ENCODE assay signal across 21 cellular contexts in the genomic region with DNA sequence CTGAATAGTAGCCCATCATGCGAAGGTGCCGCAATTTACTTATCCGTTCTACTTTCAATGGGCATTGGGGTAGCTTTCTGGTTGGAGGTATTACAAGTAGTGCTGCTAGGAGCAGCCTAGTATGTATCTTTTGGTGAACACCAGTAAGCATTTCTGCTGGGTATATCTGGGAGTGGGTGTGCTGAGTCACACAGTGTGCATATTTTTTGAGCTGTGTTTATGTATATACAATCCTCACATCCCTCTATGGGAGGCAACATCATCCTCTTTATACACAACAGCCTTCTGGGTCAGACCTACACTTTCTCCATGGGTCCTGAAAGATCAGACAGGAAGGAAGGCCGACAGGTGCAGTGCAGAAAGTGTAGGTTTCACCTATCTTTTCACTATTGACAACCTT. TPM values are rescaled to one million over a fixed set of nuclear protein-coding genes. Genes with fewer than 3 reads are reported as not detected.
A peak's percentile ranks its signal among the peaks of the same experiment; 100 is the strongest.
DNase-seq lines count a peak whose midpoint lies in the region; ATAC-seq and TF ChIP-seq lines count a peak whose summit lies in the region.
"Had no signal": no experiment of that assay in that cellular context is flagged by ENCODE, and none has a peak within 500 bp of the region (broad histone marks: within the 10 kb centered on the region; RNA-seq: fewer than 3 reads in every experiment).

No MANE protein-coding gene starts in this region.

- no peak overlapping the region for H3K4me3 Mint-ChIP-seq in MCF 10A (ENCODE audit: unreplicated experiment)

- no peaks in the 10 kb centered on the region for H4K20me1 ChIP-seq in GM23248 (ENCODE audit: insufficient read depth)

- in situ Hi-C loops in GM23248 (cut with MboI) = no loop called here
- in situ Hi-C loops in brain microvascular endothelial cell (cut with HindIII; ENCODE audit: low pct_ligation_motif_present, low sequenced_read_pairs) = no loop called here

- ATAC-seq in GM21717 (IDR thresholded peaks at IDR 0.05; ENCODE audit: unreplicated experiment) (no peak), GM18498 (IDR thresholded peaks at IDR 0.05; ENCODE audit: unreplicated experiment) (no peak)
- ATAC-seq: PC-3 had no signal

- H3K27me3 ChIP-seq in AG04450 (ENCODE audit: control insufficient read depth, insufficient read depth, low read length) = no peaks in the 10 kb centered on the region
- no peaks in the 10 kb centered on the region for H3K27me3 ChIP-seq in GM23248 (replicated peaks; ENCODE audit: insufficient read depth)
- no peaks in the 10 kb centered on the region for H3K27me3 ChIP-seq in brain microvascular endothelial cell (replicated peaks)

- H3F3A ChIP-seq in GM23248 (ENCODE audit: insufficient read depth) = peaks cover 14% of the 10 kb centered on the region; the same call in 1 of the 2 replicates

- H3K9me3 Mint-ChIP-seq in MCF 10A (ENCODE audit: unreplicated experiment) = no peaks in the 10 kb centered on the region

- WGBS in GM23248 (ENCODE audit: low coverage in 1 of 2, low lambda C conversion rate in 2 of 2, missing lambda C conversion rate in 2 of 2), 2 experiments = 94 to 97% methylated on average over 4 of the region's 4 CpGs

- BruUV-seq in MCF 10A (replicated peaks; lab: Mats Ljungman, UMichigan) = no TSS peak

- H3K4me1 ChIP-seq in GM23248 (ENCODE audit: insufficient read depth) = peaks cover 36% of the 10 kb centered on the region

- no peaks in the 10 kb centered on the region for H3K9me2 ChIP-seq in GM23248 (ENCODE audit: insufficient read depth)

- H3K27ac ChIP-seq in AG04450 (ENCODE audit: low read depth, low read length) (peak overlapping the region; percentile 58), GM23248 (no peak overlapping the region), brain microvascular endothelial cell (no peak overlapping the region)
- H3K27ac ChIP-seq: C4-2B had no signal

- peaks cover 8% of the 10 kb centered on the region for H3K4me1 Mint-ChIP-seq in MCF 10A (ENCODE audit: insufficient read depth, unreplicated experiment)
- H3K4me1 Mint-ChIP-seq: CD8-positive, alpha-beta memory T cell had no signal

- no peak overlapping the region for H3K27ac Mint-ChIP-seq in MCF 10A (ENCODE audit: low read depth, unreplicated experiment)

- no peak overlapping the region for H2AFZ ChIP-seq in GM23248

- CTCF ChIA-PET in AG04450 (lab: Charles Lee) (no interaction called here), MCF 10A (lab: Yijun Ruan, JAX) (interaction anchor here (0.6 kb wide), 2 partner anchors 9 to 38 kb away, joined by 3 read pairs; no protein-coding TSS in a partner anchor)

- H3K79me2 ChIP-seq in GM23248 (ENCODE audit: insufficient read depth) = no peaks in the 10 kb centered on the region

- peaks cover 5% of the 10 kb centered on the region; the same call in 1 of the 2 replicates for H3K9me3 ChIP-seq in AG04450 (ENCODE audit: control insufficient read depth, insufficient read depth, low read length)
- H3K9me3 ChIP-seq in GM23248 (ENCODE audit: low read depth) = no peaks in the 10 kb centered on the region

- POLR2A ChIA-PET in AG04450 (lab: Yijun Ruan, JAX) = interaction anchor here (0.5 to 1.0 kb wide), 2 partner anchors 36 to 55 kb away, joined by 3 to 7 read pairs; partner anchors contain the start of gene PYROXD2
- POLR2A ChIA-PET in MCF 10A (lab: Yijun Ruan, JAX) = no interaction called here

- DNase-seq in AG04450 (ENCODE audit: low read depth, low spot score) = peak; percentile 74
- peak; percentile 31 for DNase-seq in GM23248
- DNase-seq in brain microvascular endothelial cell = peak; percentile 61
- peak; percentile 55 for DNase-seq in fibroblast of villous mesenchyme (ENCODE audit: low read depth)
- no peak for DNase-seq in MCF 10A (ENCODE audit: unreplicated experiment)
- DNase-seq in GOT3 (lab: John Stamatoyannopoulos, UW) = no peak
- DNase-seq: Calu3; CD8-positive, alpha-beta memory T cell; DMS153; Kasumi-1; MM.1S; NCI-H1048; NCI-H1417 treated with DMSO at 0.1 percent for 48 hours; NCI-H187; NCI-H446; NCI-H526 treated with DMSO at 0.1 percent for 48 hours; PC-3; Right ventricle myocardium superior had no signal

- no peak overlapping the region for H3K9ac ChIP-seq in GM23248

- H3K36me3 ChIP-seq in GM23248 (ENCODE audit: low read depth) (no peaks in the 10 kb centered on the region), brain microvascular endothelial cell (replicated peaks) (no peaks in the 10 kb centered on the region)

- peaks cover 7% of the 10 kb centered on the region for H3K36me3 Mint-ChIP-seq in MCF 10A (ENCODE audit: insufficient read depth, unreplicated experiment)

- H3K4me3 ChIP-seq in AG04450 (ENCODE audit: low read depth, low read length) (no peak overlapping the region), GM23248 (no peak overlapping the region), brain microvascular endothelial cell (ENCODE audit: low read depth, low read length) (no peak overlapping the region), fibroblast of villous mesenchyme (ENCODE audit: low read depth, low read length) (no peak overlapping the region)

- TF ChIP-seq CTCF in AG04450 (IDR thresholded peaks at IDR 0.05; ENCODE audit: low read depth, low read length) (no peak), brain microvascular endothelial cell (IDR thresholded peaks at IDR 0.05; ENCODE audit: low read depth, low read length, missing control alignments) (no peak), fibroblast of villous mesenchyme (IDR thresholded peaks at IDR 0.05; ENCODE audit: insufficient read depth, low read depth, low read length) (no peak), MCF 10A (IDR thresholded peaks at IDR 0.05; ENCODE audit: unreplicated experiment) (no peak)

- no peak overlapping the region for H3K4me2 ChIP-seq in GM23248 (ENCODE audit: unreplicated experiment)

- peaks cover 19% of the 10 kb centered on the region for H3K27me3 Mint-ChIP-seq in MCF 10A (ENCODE audit: insufficient read depth, unreplicated experiment)

- intact Hi-C loops in MCF 10A (cut with micrococcal nuclease) = no loop called here

RNA-seq across cellular contexts. Expression of gene PYROXD2, which starts 36.3 kb away (rescaled TPM):
- polyA plus RNA-seq in AG04450 (2011; rRNA removed) = 20.3 and 25.6 TPM in 2 replicates
- 18.5 and 25.2 TPM in 2 replicates for polyA minus RNA-seq in AG04450 (2011; rRNA and poly(A)+ RNA removed)
- 13.8 and 14.0 TPM in 2 replicates for total RNA-seq in GM23248 (2014; rRNA removed; shearing (Covaris generic))
- 12.0 and 12.1 TPM in 2 replicates for polyA plus RNA-seq in GM23248 (2016; fragmentation: Nextera tagmentation; extraction: Ambion mirVana)
- total RNA-seq in fibroblast of villous mesenchyme = 9.0 and 10.8 TPM in 2 replicates
- 4.0 and 7.9 TPM in 2 replicates for total RNA-seq in MCF 10A (2022)

Comparison
In these comparisons a context has a peak if more than half of its experiments do, and no peak if none do; other contexts are left out.
1. DNase-seq: peak in AG04450 (single experiment), GM23248 (single experiment), brain microvascular endothelial cell (single experiment) and fibroblast of villous mesenchyme (single experiment); none in MCF 10A (single experiment) and GOT3 (single experiment).